ENCODE assay signal across 24 cellular contexts in genomic region chr5:123000731-123001130, GRCh38. TPM values are rescaled to one million over a fixed set of nuclear protein-coding genes. Genes with fewer than 3 reads are reported as not detected.
A peak's percentile ranks its signal among the peaks of the same experiment; 100 is the strongest.
DNase-seq lines count a peak whose midpoint lies in the region; ATAC-seq, FAIRE-seq and TF ChIP-seq lines count a peak whose summit lies in the region.
"Had no signal": no experiment of that assay in that cellular context is flagged by ENCODE, and none has a peak within 500 bp of the region (broad histone marks: within the 10 kb centered on the region; RNA-seq: fewer than 3 reads in every experiment).

No MANE protein-coding gene starts in this region.

- DNase-seq in GM12891 (ENCODE audit: insufficient read length, low spot score): no peak
- DNase-seq in NCI-H187 (lab: John Stamatoyannopoulos, UW): peak; percentile 30 to 57
- DNase-seq in NCI-H524 treated with DMSO at 0.1 percent for 48 hours (lab: John Stamatoyannopoulos, UW): peak; percentile 69
- DNase-seq in left colon: no peak
- no peak for DNase-seq in activated CD4-positive, alpha-beta T cell treated with anti-CD3 and anti-CD28 coated beads for 48 hours
- DNase-seq in Kasumi-1 (lab: John Stamatoyannopoulos, UW): no peak
- no peak for DNase-seq in vagina (ENCODE audit: extremely low spot score in 2 of 2)
- DNase-seq: activated CD4-positive, CD25-positive, alpha-beta regulatory T cell; activated naive CD4-positive, alpha-beta T cell treated with anti-CD3 and anti-CD28 coated beads for 36 hours; activated T-cell treated with anti-CD3 and anti-CD28 coated beads, Interleukin-2, amount 50 U/mL, for 4 hours; anterior cingulate cortex; DMS79 treated with DMSO at 0.1 percent for 48 hours; foreskin keratinocyte; NCI-H1092 treated with DMSO at 0.1 percent for 48 hours; Peyer's patch; sigmoid colon; SK-N-SH; stimulated activated CD4-positive, alpha-beta T cell treated with anti-CD3 and anti-CD28 coated beads, Interleukin-2, amount 100 ng/mL, for 24 hours; thyroid gland had no signal

- H3K4me3 ChIP-seq in vagina: no peak overlapping the region
- H3K4me3 ChIP-seq: hepatocyte, mucosa of descending colon, neural progenitor cell, Peyer's patch, sigmoid colon, thyroid gland had no signal

- no peaks in the 10 kb centered on the region for H3K9me3 ChIP-seq in vagina
- H3K9me3 ChIP-seq: mucosa of descending colon, Peyer's patch, sigmoid colon, SK-N-SH, thyroid gland had no signal

- TF ChIP-seq CTCF in vagina (IDR thresholded peaks at IDR 0.05): no peak

- FAIRE-seq in GM12891 (lab: Jason Lieb, UNC): peak; percentile 26
- FAIRE-seq: H1, HTR-8/SVneo had no signal

- no peak for TF ChIP-seq POLR2A in GM12891 (IDR thresholded peaks at IDR 0.05; ENCODE audit: low read depth, low read length)
- TF ChIP-seq POLR2A in vagina (IDR thresholded peaks at IDR 0.05): no peak

- intact Hi-C loops in left colon (cut with DNase I, micrococcal nuclease) (no loop called here), vagina (cut with DNase I) (no loop called here)

- ATAC-seq in left colon: peak; percentile 67
- ATAC-seq: activated T-cell treated with anti-CD3 and anti-CD28 coated beads, Interleukin-2, amount 50 U/mL, for 4 hours; foreskin keratinocyte; mucosa of descending colon had no signal

- H3K27me3 ChIP-seq in vagina: no peaks in the 10 kb centered on the region
- H3K27me3 ChIP-seq: foreskin keratinocyte, hepatocyte, neural progenitor cell, Peyer's patch, sigmoid colon, thyroid gland had no signal

- H3K4me1 ChIP-seq in vagina: no peaks in the 10 kb centered on the region
- H3K4me1 ChIP-seq: foreskin keratinocyte, Peyer's patch, sigmoid colon, thyroid gland had no signal

- H3K27ac ChIP-seq in vagina: no peak overlapping the region
- H3K27ac ChIP-seq: foreskin keratinocyte, hepatocyte, neural progenitor cell, Peyer's patch, sigmoid colon, thyroid gland had no signal

- H3K36me3 ChIP-seq in vagina: no peaks in the 10 kb centered on the region
- H3K36me3 ChIP-seq: neural progenitor cell, Peyer's patch, thyroid gland had no signal

TF ChIP-seq in GM12891, 5 proteins besides CTCF, POLR2A, EP300 and RAD21:
- TF ChIP-seq SPI1 (IDR thresholded peaks at IDR 0.05; ENCODE audit: low read depth, low read length): no peak
- no peak for TF ChIP-seq POU2F2 (IDR thresholded peaks at IDR 0.05; ENCODE audit: low read depth, low read length)
- no peak for TF ChIP-seq PAX5 (IDR thresholded peaks at IDR 0.05; ENCODE audit: insufficient read depth, low read length, severe bottlenecking)
- no peak for TF ChIP-seq TAF1 (IDR thresholded peaks at IDR 0.05; ENCODE audit: low read depth, low read length)
- TF ChIP-seq POLR2AphosphoS5 (IDR thresholded peaks at IDR 0.05; ENCODE audit: low read depth, low read length): no peak

RNA-seq across cellular contexts. Expression of gene PPIC, which starts 35.8 kb away (rescaled TPM):
- polyA plus RNA-seq in GM12891 (2012; ENCODE audit: low read depth, missing spikeins): not detected
- total RNA-seq in left colon (10 to 100 TPM; 79.8 to 86.0 TPM), vagina (21.6 TPM)
- total RNA-seq: activated naive CD4-positive, alpha-beta T cell treated with anti-CD3 and anti-CD28 coated beads for 36 hours had no signal

Comparison
In these comparisons a context has a peak if more than half of its experiments do, and no peak if none do; other contexts are left out.
1. DNase-seq: peak in NCI-H187 (2 of 2) and NCI-H524 treated with DMSO at 0.1 percent for 48 hours (single experiment); none in GM12891 (single experiment), left colon (0 of 2), activated CD4-positive, alpha-beta T cell treated with anti-CD3 and anti-CD28 coated beads for 48 hours (single experiment), Kasumi-1 (0 of 2) and vagina (0 of 2).